In genomic region chrX:57120619-57121161, GRCh38 we compare ENCODE assay signal across 8 cellular contexts. TPM values are rescaled to one million over a fixed set of nuclear protein-coding genes. Genes with fewer than 3 reads are reported as not detected.
DNase-seq lines count a peak whose midpoint lies in the region; ATAC-seq, FAIRE-seq and TF ChIP-seq lines count a peak whose summit lies in the region.
"Not testable (repeated sequence)": the region's sequence is repeated elsewhere in the genome, so short reads cannot be mapped to it uniquely, and the experiment has no call there.

No MANE protein-coding gene starts in this region.

- not testable (repeated sequence) for H3K9me3 ChIP-seq in HEK293 (ENCODE audit: control insufficient read depth, insufficient read depth, low read depth, low read length); SJCRH30 (replicated peaks); endothelial cell of umbilical vein (replicated peaks; ENCODE audit: control insufficient read depth, insufficient read depth, low read length)

- H3K4me3 ChIP-seq in HEK293 (ENCODE audit: low read depth, low read length) (peak overlapping the region; percentile 55), SJCRH30 (peak overlapping the region; percentile 79), endothelial cell of umbilical vein (replicated peaks in 1 of 3; ENCODE audit: insufficient read depth in 1 of 3, low read depth in 1 of 3, low read length in 3 of 3) (peak overlapping the region in 2 of 3 experiments; percentile 59 to 61)

- intact Hi-C loops in endothelial cell of umbilical vein (cut with micrococcal nuclease), result loop anchor here (2.0 kb wide), 1 partner anchor 126 kb away; the partner anchor contains the start of gene SPIN3

- DNase-seq in Ammon's horn (ENCODE audit: low spot score) (peak; percentile 2), SJCRH30 (peak in 1 of 2 experiments; percentile 20), endothelial cell of umbilical vein (ENCODE audit: low read depth, low spot score) (peak; percentile 29), iPS-NIHi11 (ENCODE audit: low spot score) (peak; percentile 5)
- not testable (repeated sequence) for DNase-seq in activated naive CD8-positive, alpha-beta T cell treated with anti-CD3 and anti-CD28 coated beads, Interleukin-2, amount 10 ng/mL, durations not matched to agents 7 days and 5 days; natural killer cell treated with Interleukin-12 subunit alpha and Interleukin-12 subunit beta and Interleukin-15 and Interleukin-18, amount 100 ng/mL, for 72 hours (ENCODE audit: low spot score); stimulated activated effector memory CD8-positive, alpha-beta T cell treated with anti-CD3 and anti-CD28 coated beads, Interleukin-12 subunit alpha, Interleukin-12 subunit beta, amount 100 ng/mL, for 72 hours (ENCODE audit: low spot score in 2 of 2)

- peak overlapping the region; percentile 88 for H3K4me3 Mint-ChIP-seq in activated naive CD8-positive, alpha-beta T cell treated with anti-CD3 and anti-CD28 coated beads, Interleukin-2, amount 10 ng/mL, durations not matched to agents 7 days and 5 days
- peak overlapping the region; percentile 90 for H3K4me3 Mint-ChIP-seq in natural killer cell treated with Interleukin-12 subunit alpha and Interleukin-12 subunit beta and Interleukin-15 and Interleukin-18, amount 100 ng/mL, for 72 hours
- peak overlapping the region; percentile 83 for H3K4me3 Mint-ChIP-seq in stimulated activated effector memory CD8-positive, alpha-beta T cell treated with anti-CD3 and anti-CD28 coated beads, Interleukin-12 subunit alpha, Interleukin-12 subunit beta, amount 100 ng/mL, for 72 hours

- not testable (repeated sequence) for H3K27me3 Mint-ChIP-seq in activated naive CD8-positive, alpha-beta T cell treated with anti-CD3 and anti-CD28 coated beads, Interleukin-2, amount 10 ng/mL, durations not matched to agents 7 days and 5 days; natural killer cell treated with Interleukin-12 subunit alpha and Interleukin-12 subunit beta and Interleukin-15 and Interleukin-18, amount 100 ng/mL, for 72 hours

- not testable (repeated sequence) for TF ChIP-seq CTCF in HEK293 (tag by site-specific recombination; IDR thresholded peaks at IDR 0.05); endothelial cell of umbilical vein (IDR thresholded peaks at IDR 0.05; ENCODE audit: extremely low read depth in 1 of 2, insufficient read depth in 1 of 2, low read depth in 1 of 2, low read length in 2 of 2)

- not testable (repeated sequence) for ATAC-seq in activated naive CD8-positive, alpha-beta T cell treated with anti-CD3 and anti-CD28 coated beads, Interleukin-2, amount 10 ng/mL, durations not matched to agents 7 days and 5 days (ENCODE audit: low read depth); natural killer cell treated with Interleukin-12 subunit alpha and Interleukin-12 subunit beta and Interleukin-15 and Interleukin-18, amount 100 ng/mL, for 72 hours; stimulated activated effector memory CD8-positive, alpha-beta T cell treated with anti-CD3 and anti-CD28 coated beads, Interleukin-12 subunit alpha, Interleukin-12 subunit beta, amount 100 ng/mL, for 72 hours

- H3K27ac ChIP-seq in HEK293 (ENCODE audit: extremely low read depth, low read depth, low read length); endothelial cell of umbilical vein (ENCODE audit: insufficient read depth, low read depth, low read length): not testable (repeated sequence)
- peak overlapping the region; percentile 88 for H3K27ac ChIP-seq in SJCRH30

- H3K36me3 Mint-ChIP-seq in activated naive CD8-positive, alpha-beta T cell treated with anti-CD3 and anti-CD28 coated beads, Interleukin-2, amount 10 ng/mL, durations not matched to agents 7 days and 5 days, result peaks cover 14% of the 10 kb centered on the region
- not testable (repeated sequence) for H3K36me3 Mint-ChIP-seq in natural killer cell treated with Interleukin-12 subunit alpha and Interleukin-12 subunit beta and Interleukin-15 and Interleukin-18, amount 100 ng/mL, for 72 hours; stimulated activated effector memory CD8-positive, alpha-beta T cell treated with anti-CD3 and anti-CD28 coated beads, Interleukin-12 subunit alpha, Interleukin-12 subunit beta, amount 100 ng/mL, for 72 hours

- H3K9ac ChIP-seq in endothelial cell of umbilical vein (replicated peaks; ENCODE audit: extremely low read depth, insufficient read depth, low read length), result peak overlapping the region; percentile 24

- POLR2A ChIA-PET in HEK293 (lab: Yijun Ruan, JAX); activated naive CD8-positive, alpha-beta T cell treated with anti-CD3 and anti-CD28 coated beads, Interleukin-2, amount 10 ng/mL, durations not matched to agents 7 days and 5 days (lab: Charles Lee); endothelial cell of umbilical vein (lab: Charles Lee): not testable (repeated sequence)

- H3K4me1 Mint-ChIP-seq in activated naive CD8-positive, alpha-beta T cell treated with anti-CD3 and anti-CD28 coated beads, Interleukin-2, amount 10 ng/mL, durations not matched to agents 7 days and 5 days; natural killer cell treated with Interleukin-12 subunit alpha and Interleukin-12 subunit beta and Interleukin-15 and Interleukin-18, amount 100 ng/mL, for 72 hours (ENCODE audit: low read depth in 2 of 2): not testable (repeated sequence)
- H3K4me1 Mint-ChIP-seq in stimulated activated effector memory CD8-positive, alpha-beta T cell treated with anti-CD3 and anti-CD28 coated beads, Interleukin-12 subunit alpha, Interleukin-12 subunit beta, amount 100 ng/mL, for 72 hours, result peaks cover 13% of the 10 kb centered on the region

- dilution Hi-C loops in endothelial cell of umbilical vein (cut with MboI; ENCODE audit: extremely low pct_ligation_motif_present, low sequenced_read_pairs), result not testable (repeated sequence)

- H3K9me3 Mint-ChIP-seq in activated naive CD8-positive, alpha-beta T cell treated with anti-CD3 and anti-CD28 coated beads, Interleukin-2, amount 10 ng/mL, durations not matched to agents 7 days and 5 days; natural killer cell treated with Interleukin-12 subunit alpha and Interleukin-12 subunit beta and Interleukin-15 and Interleukin-18, amount 100 ng/mL, for 72 hours; stimulated activated effector memory CD8-positive, alpha-beta T cell treated with anti-CD3 and anti-CD28 coated beads, Interleukin-12 subunit alpha, Interleukin-12 subunit beta, amount 100 ng/mL, for 72 hours: not testable (repeated sequence)

- BruUV-seq in endothelial cell of umbilical vein (replicated peaks; lab: Mats Ljungman, UMichigan), result not testable (repeated sequence)

- FAIRE-seq in endothelial cell of umbilical vein (lab: Jason Lieb, UNC), result peak; percentile 63

- H3K79me2 ChIP-seq in endothelial cell of umbilical vein (ENCODE audit: control insufficient read depth, insufficient read depth, low read length), result not testable (repeated sequence)

- peak overlapping the region; percentile 44 for H2AFZ ChIP-seq in endothelial cell of umbilical vein (ENCODE audit: low read depth, low read length)

- CTCF ChIA-PET in HEK293 (lab: Yijun Ruan, JAX); endothelial cell of umbilical vein (lab: Charles Lee): not testable (repeated sequence)

- peak overlapping the region; percentile 86 for H3K27ac Mint-ChIP-seq in activated naive CD8-positive, alpha-beta T cell treated with anti-CD3 and anti-CD28 coated beads, Interleukin-2, amount 10 ng/mL, durations not matched to agents 7 days and 5 days
- H3K27ac Mint-ChIP-seq in natural killer cell treated with Interleukin-12 subunit alpha and Interleukin-12 subunit beta and Interleukin-15 and Interleukin-18, amount 100 ng/mL, for 72 hours, result peak overlapping the region; percentile 69 to 78
- H3K27ac Mint-ChIP-seq in stimulated activated effector memory CD8-positive, alpha-beta T cell treated with anti-CD3 and anti-CD28 coated beads, Interleukin-12 subunit alpha, Interleukin-12 subunit beta, amount 100 ng/mL, for 72 hours, result peak overlapping the region; percentile 91

- TF ChIP-seq POLR2A in endothelial cell of umbilical vein (IDR thresholded peaks at IDR 0.05; ENCODE audit: low read depth, low read length), result not testable (repeated sequence)

- peak overlapping the region; percentile 46 for H3K4me2 ChIP-seq in endothelial cell of umbilical vein (ENCODE audit: insufficient read depth, low read length)

- not testable (repeated sequence) for H3K36me3 ChIP-seq in HEK293 (ENCODE audit: control insufficient read depth in 2 of 2, insufficient read depth in 1 of 2, low read length in 2 of 2); SJCRH30; endothelial cell of umbilical vein (ENCODE audit: control insufficient read depth in 2 of 2, extremely low read depth in 1 of 2, insufficient read depth in 2 of 2, low read length in 2 of 2)

- not testable (repeated sequence) for H4K20me1 ChIP-seq in endothelial cell of umbilical vein (replicated peaks; ENCODE audit: control insufficient read depth, extremely low read depth, insufficient read depth, low read length)

- not testable (repeated sequence) for H3K9me1 ChIP-seq in endothelial cell of umbilical vein (replicated peaks; ENCODE audit: control insufficient read depth, extremely low read depth, insufficient read depth, low read length)

- H3K27me3 ChIP-seq in SJCRH30; endothelial cell of umbilical vein (ENCODE audit: control insufficient read depth in 2 of 2, insufficient read depth in 2 of 2, low read length in 2 of 2): not testable (repeated sequence)

- H3K4me1 ChIP-seq in HEK293 (ENCODE audit: control insufficient read depth, insufficient read depth, low read length); SJCRH30; endothelial cell of umbilical vein (ENCODE audit: control insufficient read depth, extremely low read depth, insufficient read depth, low read length): not testable (repeated sequence)

RNA-seq across cellular contexts. Expression of gene SPIN2B, which starts 0.7 kb away (rescaled TPM):
- total RNA-seq in SJCRH30 (2014; rRNA removed; shearing (Covaris generic)), result 20.3 and 21.0 TPM in 2 replicates
- total RNA-seq in activated naive CD8-positive, alpha-beta T cell treated with anti-CD3 and anti-CD28 coated beads, Interleukin-2, amount 10 ng/mL, durations not matched to agents 7 days and 5 days, result 10 to 100 TPM; 13.4 to 16.4 TPM
- 8.8 and 10.3 TPM in 2 replicates for total RNA-seq in endothelial cell of umbilical vein
- polyA plus RNA-seq in endothelial cell of umbilical vein, result 7.1 and 7.4 TPM in 2 replicates
- 7.6 and 7.7 TPM in 2 replicates for polyA plus RNA-seq in endothelial cell of umbilical vein (2011; cell fraction: cytosol; rRNA removed)
- 27.4 and 29.4 TPM in 2 replicates for polyA plus RNA-seq in endothelial cell of umbilical vein (2011; cell fraction: nucleus; rRNA removed)
- polyA plus RNA-seq in endothelial cell of umbilical vein (2012), result 12.1 and 12.3 TPM in 2 replicates
- polyA minus RNA-seq in endothelial cell of umbilical vein, result 5.0 and 5.4 TPM in 2 replicates
- polyA minus RNA-seq in endothelial cell of umbilical vein (2011; cell fraction: cytosol; rRNA and poly(A)+ RNA removed), result 14.4 TPM
- 12.0 and 14.9 TPM in 2 replicates for polyA minus RNA-seq in endothelial cell of umbilical vein (2011; cell fraction: nucleus; rRNA and poly(A)+ RNA removed)
- total RNA-seq in natural killer cell treated with Interleukin-12 subunit alpha and Interleukin-12 subunit beta and Interleukin-15 and Interleukin-18, amount 100 ng/mL, for 72 hours, result 1 to 10 TPM; 5.7 to 9.3 TPM

RNA-seq across cellular contexts. Expression of gene SPIN2A, which starts 16.5 kb away (rescaled TPM):
- total RNA-seq in SJCRH30 (2014; rRNA removed; shearing (Covaris generic)), result 0.25 and 0.42 TPM in 2 replicates
- total RNA-seq in activated naive CD8-positive, alpha-beta T cell treated with anti-CD3 and anti-CD28 coated beads, Interleukin-2, amount 10 ng/mL, durations not matched to agents 7 days and 5 days, result 1 to 10 TPM; 1.1 to 1.6 TPM
- 0.75 and 0.76 TPM in 2 replicates for total RNA-seq in endothelial cell of umbilical vein
- 0.22 and 0.25 TPM in 2 replicates for polyA plus RNA-seq in endothelial cell of umbilical vein
- polyA plus RNA-seq in endothelial cell of umbilical vein (2011; cell fraction: cytosol; rRNA removed), result 0.09 and 0.18 TPM in 2 replicates
- 1.8 and 2.8 TPM in 2 replicates for polyA plus RNA-seq in endothelial cell of umbilical vein (2011; cell fraction: nucleus; rRNA removed)
- 0.10 and 0.25 TPM in 2 replicates for polyA plus RNA-seq in endothelial cell of umbilical vein (2012)
- polyA minus RNA-seq in endothelial cell of umbilical vein, result 0.34 and 1.4 TPM in 2 replicates
- not detected for polyA minus RNA-seq in endothelial cell of umbilical vein (2011; cell fraction: cytosol; rRNA and poly(A)+ RNA removed)
- 1.2 and 1.4 TPM in 2 replicates for polyA minus RNA-seq in endothelial cell of umbilical vein (2011; cell fraction: nucleus; rRNA and poly(A)+ RNA removed)
- under 1 TPM; 0.50 to 0.64 TPM for total RNA-seq in natural killer cell treated with Interleukin-12 subunit alpha and Interleukin-12 subunit beta and Interleukin-15 and Interleukin-18, amount 100 ng/mL, for 72 hours
